In the genomic region with DNA sequence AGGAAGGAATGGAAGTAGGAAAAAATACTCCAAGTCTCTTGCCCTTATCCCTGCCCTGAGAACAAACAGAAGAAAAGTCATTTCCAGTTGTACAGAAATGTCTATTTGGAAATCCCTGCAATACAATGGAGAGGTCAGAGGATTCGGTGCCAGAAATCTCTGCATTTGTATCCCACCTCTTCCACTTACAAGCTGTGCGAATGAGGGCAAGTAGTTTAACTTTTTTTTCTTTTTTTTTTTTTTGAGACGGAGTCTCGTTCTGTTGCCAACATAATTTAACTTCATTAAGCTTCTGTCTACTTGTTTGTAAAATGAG, we compare ENCODE assay signal across 17 cellular contexts.
DNase-seq lines count a peak whose midpoint lies in the region; ATAC-seq and TF ChIP-seq lines count a peak whose summit lies in the region.
"Had no signal": no experiment of that assay in that cellular context is flagged by ENCODE, and none has a peak within 500 bp of the region (broad histone marks: within the 10 kb centered on the region; RNA-seq: fewer than 3 reads in every experiment).

No MANE protein-coding gene starts in this region.

- no peaks in the 10 kb centered on the region for H3F3A ChIP-seq in Loucy (ENCODE audit: low read depth)

- H3K4me1 Mint-ChIP-seq in activated naive CD8-positive, alpha-beta T cell (ENCODE audit: low read depth): peaks cover 17% of the 10 kb centered on the region
- H3K4me1 Mint-ChIP-seq in activated naive CD8-positive, alpha-beta T cell treated with anti-CD3 and anti-CD28 coated beads, Interleukin-2, amount 50 U/mL, for 24 hours: peaks cover 11% of the 10 kb centered on the region
- H3K4me1 Mint-ChIP-seq in endothelial cell (ENCODE audit: unreplicated experiment): peaks cover 23% of the 10 kb centered on the region

- WGBS in stomach, 5 donors: 33 to 63% (median 42%) methylated on average over 4 of the region's 4 CpGs

- no peak overlapping the region for H3K4me3 Mint-ChIP-seq in activated naive CD8-positive, alpha-beta T cell
- no peak overlapping the region for H3K4me3 Mint-ChIP-seq in activated naive CD8-positive, alpha-beta T cell treated with anti-CD3 and anti-CD28 coated beads, Interleukin-2, amount 50 U/mL, for 24 hours
- no peak overlapping the region for H3K4me3 Mint-ChIP-seq in endothelial cell (ENCODE audit: unreplicated experiment)
- H3K4me3 Mint-ChIP-seq: CD4-positive, alpha-beta T cell; H9 had no signal

- no peaks in the 10 kb centered on the region for H3K79me2 ChIP-seq in Loucy (ENCODE audit: insufficient read depth, low read length)

- H3K27ac ChIP-seq in subcutaneous abdominal adipose tissue (ENCODE audit: low read depth, low read length) (peak overlapping the region; percentile 8), stomach (peak overlapping the region in 1 of 5 donors; percentile 38)
- H3K27ac ChIP-seq: PC-9 had no signal

- TF ChIP-seq CTCF in Loucy (conservative IDR thresholded peaks at IDR 0.05; ENCODE audit: low read length) (no peak), endothelial cell (IDR thresholded peaks at IDR 0.05; ENCODE audit: unreplicated experiment) (no peak), stomach (IDR thresholded peaks at IDR 0.05) (no peak)

- H3K36me3 ChIP-seq in Loucy (ENCODE audit: insufficient read depth, low read length) (no peaks in the 10 kb centered on the region; the same call in 1 of the 2 replicates), subcutaneous abdominal adipose tissue (ENCODE audit: control insufficient read depth in 5 of 5, insufficient read depth in 5 of 5, low read length in 5 of 5) (peaks cover 0 to 17% (median 16%) of the 10 kb centered on the region in 5 donors), stomach (peaks cover 3 to 37% (median 25%) of the 10 kb centered on the region in 4 donors)

- H3K9me2 ChIP-seq in Loucy (replicated peaks; ENCODE audit: low read depth, low read length): no peaks in the 10 kb centered on the region

- H3K27me3 Mint-ChIP-seq in activated naive CD8-positive, alpha-beta T cell: no peaks in the 10 kb centered on the region
- no peaks in the 10 kb centered on the region for H3K27me3 Mint-ChIP-seq in activated naive CD8-positive, alpha-beta T cell treated with anti-CD3 and anti-CD28 coated beads, Interleukin-2, amount 50 U/mL, for 24 hours
- H3K27me3 Mint-ChIP-seq in endothelial cell (ENCODE audit: unreplicated experiment): peaks cover 2% of the 10 kb centered on the region
- H3K27me3 Mint-ChIP-seq: CD4-positive, alpha-beta T cell had no signal

- H3K4me3 ChIP-seq in Loucy (ENCODE audit: low read length, poor library complexity, severe bottlenecking): no peak overlapping the region
- no peak overlapping the region for H3K4me3 ChIP-seq in subcutaneous abdominal adipose tissue (ENCODE audit: low read depth in 1 of 5, low read length in 5 of 5)
- H3K4me3 ChIP-seq in stomach: no peak overlapping the region
- H3K4me3 ChIP-seq: PC-9 had no signal

- H3K27ac Mint-ChIP-seq in activated naive CD8-positive, alpha-beta T cell: peak overlapping the region; percentile 4
- no peak overlapping the region for H3K27ac Mint-ChIP-seq in activated naive CD8-positive, alpha-beta T cell treated with anti-CD3 and anti-CD28 coated beads, Interleukin-2, amount 50 U/mL, for 24 hours
- H3K27ac Mint-ChIP-seq in endothelial cell (ENCODE audit: unreplicated experiment): peak overlapping the region; percentile 53
- H3K27ac Mint-ChIP-seq: H9 had no signal

- ATAC-seq in activated naive CD8-positive, alpha-beta T cell treated with anti-CD3 and anti-CD28 coated beads, Interleukin-2, amount 50 U/mL, for 24 hours: no peak
- ATAC-seq: HepG2 had no signal

- H3K9ac ChIP-seq in Loucy (ENCODE audit: low read depth, low read length, poor library complexity, severe bottlenecking): no peak overlapping the region
- no peak overlapping the region for H3K9ac ChIP-seq in subcutaneous abdominal adipose tissue (ENCODE audit: low read length in 5 of 5)

- no peak for TF ChIP-seq POLR2A in stomach (IDR thresholded peaks at IDR 0.05)

- no peak for DNase-seq in activated naive CD8-positive, alpha-beta T cell treated with anti-CD3 and anti-CD28 coated beads, Interleukin-2, amount 50 U/mL, for 24 hours
- DNase-seq in endothelial cell (ENCODE audit: low spot score) (no peak), stomach (no peak), GOT3 (lab: John Stamatoyannopoulos, UW) (no peak)
- DNase-seq: AML-193; CD4-positive, alpha-beta T cell; DMS79 treated with DMSO at 0.1 percent for 48 hours; H9; KG1; NCI-H2081 treated with DMSO at 0.1 percent for 48 hours; NCI-H510A; NCI-H82; PC-9 had no signal

- H3K4me2 ChIP-seq in Loucy (ENCODE audit: low read depth, low read length, poor library complexity, severe bottlenecking): peak overlapping the region; percentile 12
- H3K4me2 ChIP-seq: PC-9 had no signal

- H3K36me3 Mint-ChIP-seq in activated naive CD8-positive, alpha-beta T cell: peaks cover 21% of the 10 kb centered on the region
- H3K36me3 Mint-ChIP-seq in activated naive CD8-positive, alpha-beta T cell treated with anti-CD3 and anti-CD28 coated beads, Interleukin-2, amount 50 U/mL, for 24 hours (ENCODE audit: low read depth): peaks cover 15% of the 10 kb centered on the region
- peaks cover 15% of the 10 kb centered on the region for H3K36me3 Mint-ChIP-seq in endothelial cell (ENCODE audit: low read depth, unreplicated experiment)

- H3K9me3 ChIP-seq in Loucy (ENCODE audit: insufficient read depth, low read depth, low read length): no peaks in the 10 kb centered on the region
- H3K9me3 ChIP-seq in subcutaneous abdominal adipose tissue (ENCODE audit: control insufficient read depth in 5 of 5, low read length in 5 of 5): no peaks in the 10 kb centered on the region
- no peaks in the 10 kb centered on the region for H3K9me3 ChIP-seq in stomach

- H3K27me3 ChIP-seq in Loucy (ENCODE audit: insufficient read depth, low read length, poor library complexity, severe bottlenecking): no peaks in the 10 kb centered on the region
- no peaks in the 10 kb centered on the region for H3K27me3 ChIP-seq in subcutaneous abdominal adipose tissue (ENCODE audit: control insufficient read depth in 5 of 5, insufficient read depth in 4 of 5, low read length in 5 of 5)
- H3K27me3 ChIP-seq in stomach: no peaks in the 10 kb centered on the region

- no peaks in the 10 kb centered on the region for H3K9me3 Mint-ChIP-seq in activated naive CD8-positive, alpha-beta T cell (ENCODE audit: low read depth)
- no peaks in the 10 kb centered on the region for H3K9me3 Mint-ChIP-seq in activated naive CD8-positive, alpha-beta T cell treated with anti-CD3 and anti-CD28 coated beads, Interleukin-2, amount 50 U/mL, for 24 hours
- H3K9me3 Mint-ChIP-seq in endothelial cell (ENCODE audit: unreplicated experiment): no peaks in the 10 kb centered on the region
- H3K9me3 Mint-ChIP-seq: CD4-positive, alpha-beta T cell; H9 had no signal

- H2AFZ ChIP-seq in Loucy (ENCODE audit: low read length): no peak overlapping the region
- H2AFZ ChIP-seq: PC-9 had no signal

- H3K4me1 ChIP-seq in Loucy (ENCODE audit: insufficient read depth, low read length, poor library complexity, severe bottlenecking) (peaks cover 18% of the 10 kb centered on the region), subcutaneous abdominal adipose tissue (ENCODE audit: control insufficient read depth in 5 of 5, insufficient read depth in 5 of 5, low read length in 5 of 5) (peaks cover 5 to 44% (median 40%) of the 10 kb centered on the region in 5 donors), stomach (peaks cover 24 to 48% (median 31%) of the 10 kb centered on the region in 4 donors)

- intact Hi-C loops in stomach (cut with DNase I; ENCODE audit: low total_unique reads): no loop called here

- TF ChIP-seq EP300 in stomach (IDR thresholded peaks at IDR 0.05): no peak

- no peaks in the 10 kb centered on the region for H4K20me1 ChIP-seq in Loucy (ENCODE audit: insufficient read depth, low read length, poor library complexity, severe bottlenecking)
